Comparison of ENCODE assay signal across 2 cellular contexts in the genomic region with DNA sequence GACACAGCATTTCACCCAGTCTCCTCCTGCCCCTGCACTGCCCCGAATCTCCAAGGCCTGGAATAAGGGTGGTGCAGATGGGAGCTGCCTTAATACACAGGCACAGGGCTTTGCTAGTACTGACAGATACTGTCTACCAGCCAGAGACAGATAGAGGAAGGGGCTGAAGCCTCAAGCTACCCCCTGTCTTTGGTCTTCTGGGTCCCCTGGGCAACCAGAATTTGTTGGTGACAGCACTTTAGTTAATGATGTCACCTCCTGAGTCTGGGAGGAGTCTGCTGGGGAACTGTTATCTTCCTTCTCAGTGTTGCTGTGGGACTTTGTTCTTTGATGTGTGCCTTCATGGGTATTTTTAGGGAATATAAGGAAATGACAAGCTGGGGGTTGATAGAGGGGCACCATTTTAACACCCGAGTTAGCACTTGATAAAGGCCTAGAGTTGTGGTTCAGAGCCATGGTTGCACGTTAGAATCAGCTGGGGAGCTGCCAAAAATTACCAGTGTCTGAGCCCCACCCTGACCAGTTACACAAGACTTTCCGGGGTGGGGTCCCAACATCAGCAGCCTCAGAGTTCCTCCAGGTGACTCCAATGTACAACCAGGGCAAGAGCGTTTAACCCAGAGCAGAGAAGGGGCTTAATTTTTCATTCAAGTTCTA.
A peak's percentile ranks its signal among the peaks of the same experiment; 100 is the strongest.
TF ChIP-seq lines count a peak whose summit lies in the region.

No MANE protein-coding gene starts in this region.

TF ChIP-seq in K562, 482 proteins besides CTCF, POLR2A, EP300 and RAD21 (continues in another document):
- TF ChIP-seq, protein P1, sequence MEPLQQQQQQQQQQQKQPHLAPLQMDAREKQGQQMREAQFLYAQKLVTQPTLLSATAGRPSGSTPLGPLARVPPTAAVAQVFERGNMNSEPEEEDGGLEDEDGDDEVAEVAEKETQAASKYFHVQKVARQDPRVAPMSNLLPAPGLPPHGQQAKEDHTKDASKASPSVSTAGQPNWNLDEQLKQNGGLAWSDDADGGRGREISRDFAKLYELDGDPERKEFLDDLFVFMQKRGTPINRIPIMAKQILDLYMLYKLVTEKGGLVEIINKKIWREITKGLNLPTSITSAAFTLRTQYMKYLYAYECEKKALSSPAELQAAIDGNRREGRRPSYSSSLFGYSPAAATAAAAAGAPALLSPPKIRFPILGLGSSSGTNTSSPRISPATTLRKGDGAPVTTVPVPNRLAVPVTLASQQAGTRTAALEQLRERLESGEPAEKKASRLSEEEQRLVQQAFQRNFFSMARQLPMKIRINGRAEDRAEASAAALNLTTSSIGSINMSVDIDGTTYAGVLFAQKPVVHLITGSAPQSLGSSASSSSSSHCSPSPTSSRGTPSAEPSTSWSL (CRISPR knock-in tag; IDR thresholded peaks at IDR 0.05; ENCODE audit: borderline replicate concordance), result no peak
- no peak for TF ChIP-seq FOXA3 (CRISPR knock-in tag; conservative IDR thresholded peaks at IDR 0.05 in 1 of 2, IDR thresholded peaks at IDR 0.05 in 1 of 2)
- TF ChIP-seq POLR2AphosphoS2 (IDR thresholded peaks at IDR 0.05; ENCODE audit: low read length), result no peak
- TF ChIP-seq ZNF124 (CRISPR knock-in tag; IDR thresholded peaks at IDR 0.05), result no peak
- peak; percentile 68 for TF ChIP-seq NFIC (IDR thresholded peaks at IDR 0.05)
- no peak for TF ChIP-seq ZEB2 (IDR thresholded peaks at IDR 0.05)
- TF ChIP-seq NFRKB (IDR thresholded peaks at IDR 0.05; ENCODE audit: low read depth), result no peak
- no peak for TF ChIP-seq MLX (CRISPR knock-in tag; conservative IDR thresholded peaks at IDR 0.05)
- TF ChIP-seq ZNF184 (CRISPR knock-in tag; IDR thresholded peaks at IDR 0.05), result no peak
- no peak for TF ChIP-seq PRPF4 (IDR thresholded peaks at IDR 0.05; ENCODE audit: insufficient read depth, low read depth, low read length, poor library complexity, severe bottlenecking)
- no peak for TF ChIP-seq ZNF282 (CRISPR knock-in tag; IDR thresholded peaks at IDR 0.05)
- 0 out of 2 replicates have a peak, but pooled peaks have one; percentile 57 for TF ChIP-seq TCF7 (IDR thresholded peaks at IDR 0.05; ENCODE audit: borderline replicate concordance)
- TF ChIP-seq, protein P2, sequence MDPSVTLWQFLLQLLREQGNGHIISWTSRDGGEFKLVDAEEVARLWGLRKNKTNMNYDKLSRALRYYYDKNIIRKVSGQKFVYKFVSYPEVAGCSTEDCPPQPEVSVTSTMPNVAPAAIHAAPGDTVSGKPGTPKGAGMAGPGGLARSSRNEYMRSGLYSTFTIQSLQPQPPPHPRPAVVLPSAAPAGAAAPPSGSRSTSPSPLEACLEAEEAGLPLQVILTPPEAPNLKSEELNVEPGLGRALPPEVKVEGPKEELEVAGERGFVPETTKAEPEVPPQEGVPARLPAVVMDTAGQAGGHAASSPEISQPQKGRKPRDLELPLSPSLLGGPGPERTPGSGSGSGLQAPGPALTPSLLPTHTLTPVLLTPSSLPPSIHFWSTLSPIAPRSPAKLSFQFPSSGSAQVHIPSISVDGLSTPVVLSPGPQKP (CRISPR knock-in tag; IDR thresholded peaks at IDR 0.05), result no peak
- TF ChIP-seq ZNF431 (CRISPR knock-in tag; IDR thresholded peaks at IDR 0.05), result no peak
- no peak for TF ChIP-seq STAT5B (CRISPR knock-in tag; IDR thresholded peaks at IDR 0.05)
- TF ChIP-seq, protein P3, sequence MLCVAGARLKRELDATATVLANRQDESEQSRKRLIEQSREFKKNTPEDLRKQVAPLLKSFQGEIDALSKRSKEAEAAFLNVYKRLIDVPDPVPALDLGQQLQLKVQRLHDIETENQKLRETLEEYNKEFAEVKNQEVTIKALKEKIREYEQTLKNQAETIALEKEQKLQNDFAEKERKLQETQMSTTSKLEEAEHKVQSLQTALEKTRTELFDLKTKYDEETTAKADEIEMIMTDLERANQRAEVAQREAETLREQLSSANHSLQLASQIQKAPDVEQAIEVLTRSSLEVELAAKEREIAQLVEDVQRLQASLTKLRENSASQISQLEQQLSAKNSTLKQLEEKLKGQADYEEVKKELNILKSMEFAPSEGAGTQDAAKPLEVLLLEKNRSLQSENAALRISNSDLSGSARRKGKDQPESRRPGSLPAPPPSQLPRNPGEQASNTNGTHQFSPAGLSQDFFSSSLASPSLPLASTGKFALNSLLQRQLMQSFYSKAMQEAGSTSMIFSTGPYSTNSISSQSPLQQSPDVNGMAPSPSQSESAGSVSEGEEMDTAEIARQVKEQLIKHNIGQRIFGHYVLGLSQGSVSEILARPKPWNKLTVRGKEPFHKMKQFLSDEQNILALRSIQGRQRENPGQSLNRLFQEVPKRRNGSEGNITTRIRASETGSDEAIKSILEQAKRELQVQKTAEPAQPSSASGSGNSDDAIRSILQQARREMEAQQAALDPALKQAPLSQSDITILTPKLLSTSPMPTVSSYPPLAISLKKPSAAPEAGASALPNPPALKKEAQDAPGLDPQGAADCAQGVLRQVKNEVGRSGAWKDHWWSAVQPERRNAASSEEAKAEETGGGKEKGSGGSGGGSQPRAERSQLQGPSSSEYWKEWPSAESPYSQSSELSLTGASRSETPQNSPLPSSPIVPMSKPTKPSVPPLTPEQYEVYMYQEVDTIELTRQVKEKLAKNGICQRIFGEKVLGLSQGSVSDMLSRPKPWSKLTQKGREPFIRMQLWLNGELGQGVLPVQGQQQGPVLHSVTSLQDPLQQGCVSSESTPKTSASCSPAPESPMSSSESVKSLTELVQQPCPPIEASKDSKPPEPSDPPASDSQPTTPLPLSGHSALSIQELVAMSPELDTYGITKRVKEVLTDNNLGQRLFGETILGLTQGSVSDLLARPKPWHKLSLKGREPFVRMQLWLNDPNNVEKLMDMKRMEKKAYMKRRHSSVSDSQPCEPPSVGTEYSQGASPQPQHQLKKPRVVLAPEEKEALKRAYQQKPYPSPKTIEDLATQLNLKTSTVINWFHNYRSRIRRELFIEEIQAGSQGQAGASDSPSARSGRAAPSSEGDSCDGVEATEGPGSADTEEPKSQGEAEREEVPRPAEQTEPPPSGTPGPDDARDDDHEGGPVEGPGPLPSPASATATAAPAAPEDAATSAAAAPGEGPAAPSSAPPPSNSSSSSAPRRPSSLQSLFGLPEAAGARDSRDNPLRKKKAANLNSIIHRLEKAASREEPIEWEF (CRISPR knock-in tag; IDR thresholded peaks at IDR 0.05), result no peak
- peak; percentile 57; the same call in 1 of the 2 replicates for TF ChIP-seq ZBTB7A (IDR thresholded peaks at IDR 0.05; ENCODE audit: borderline replicate concordance, control insufficient read depth, low read depth, low read length)
- no peak for TF ChIP-seq ERF (CRISPR knock-in tag; IDR thresholded peaks at IDR 0.05)
- TF ChIP-seq E2F6 (IDR thresholded peaks at IDR 0.05; ENCODE audit: borderline replicate concordance in 1 of 2, extremely low read depth in 1 of 2, insufficient read depth in 1 of 2, insufficient read length in 1 of 2, low read depth in 1 of 2, low read length in 1 of 2, poor library complexity in 1 of 2, severe bottlenecking in 1 of 2), result no peak
- TF ChIP-seq MAFF (IDR thresholded peaks at IDR 0.05; ENCODE audit: low read length), result no peak

TF ChIP-seq in SK-N-SH, 30 proteins besides CTCF, POLR2A, EP300 and RAD21:
- TF ChIP-seq FOXJ3 (CRISPR knock-in tag; IDR thresholded peaks at IDR 0.05), result no peak
- TF ChIP-seq SMC3 (IDR thresholded peaks at IDR 0.05; ENCODE audit: low read depth, low read length), result no peak
- TF ChIP-seq RXRA (IDR thresholded peaks at IDR 0.05; ENCODE audit: borderline replicate concordance, low read depth), result no peak
- TF ChIP-seq PBX3 (IDR thresholded peaks at IDR 0.05), result no peak
- TF ChIP-seq RFX5 (IDR thresholded peaks at IDR 0.05; ENCODE audit: low read length), result no peak
- no peak for TF ChIP-seq TEAD4 (IDR thresholded peaks at IDR 0.05; ENCODE audit: borderline replicate concordance, insufficient read depth)
TF ChIP-seq in SK-N-SH: peak in this region for 0.
